Comparison of ENCODE assay signal across 1 cellular context in genomic region chr3:60216462-60216861, GRCh38.
TF ChIP-seq lines count a peak whose summit lies in the region.

No MANE protein-coding gene starts in this region.

TF ChIP-seq in K562, 482 proteins besides CTCF, POLR2A, EP300 and RAD21 (continued from another document):
- TF ChIP-seq NR2C1 (IDR thresholded peaks at IDR 0.05): no peak
- no peak for TF ChIP-seq NR2C1 (tag; IDR thresholded peaks at IDR 0.05)
- TF ChIP-seq MYC (IDR thresholded peaks at IDR 0.05; ENCODE audit: low read depth, low read length): no peak
- no peak for TF ChIP-seq MYC (CRISPR knock-in tag; IDR thresholded peaks at IDR 0.05; ENCODE audit: borderline replicate concordance, low read depth)
- no peak for TF ChIP-seq ZBTB40 (IDR thresholded peaks at IDR 0.05)
- no peak for TF ChIP-seq ZBTB40 (CRISPR knock-in tag; IDR thresholded peaks at IDR 0.05)
- TF ChIP-seq MAX (CRISPR knock-in tag; IDR thresholded peaks at IDR 0.05): no peak
- TF ChIP-seq DLX4 (CRISPR knock-in tag; IDR thresholded peaks at IDR 0.05): no peak
- no peak for TF ChIP-seq ZKSCAN1 (IDR thresholded peaks at IDR 0.05; ENCODE audit: low read depth, low read length)
- no peak for TF ChIP-seq ZNF639 (CRISPR knock-in tag; conservative IDR thresholded peaks at IDR 0.05 in 1 of 2, IDR thresholded peaks at IDR 0.05 in 1 of 2)
- no peak for TF ChIP-seq SIN3A (IDR thresholded peaks at IDR 0.05; ENCODE audit: borderline replicate concordance in 2 of 2, control insufficient read depth in 1 of 2, low read depth in 2 of 2, low read length in 2 of 2)
- no peak for TF ChIP-seq HOMEZ (CRISPR knock-in tag; IDR thresholded peaks at IDR 0.05)
- no peak for TF ChIP-seq ATF4 (CRISPR knock-in tag; IDR thresholded peaks at IDR 0.05)
- peak; percentile 43 for TF ChIP-seq TCF3 (CRISPR knock-in tag; IDR thresholded peaks at IDR 0.05)
- TF ChIP-seq ZNF3 (CRISPR knock-in tag; IDR thresholded peaks at IDR 0.05): no peak
- TF ChIP-seq HMBOX1 (IDR thresholded peaks at IDR 0.05): peak; percentile 83
- peak; percentile 39; the same call in 1 of the 2 replicates for TF ChIP-seq CBFA2T3 (IDR thresholded peaks at IDR 0.05)
- TF ChIP-seq E2F5 (CRISPR knock-in tag; IDR thresholded peaks at IDR 0.05): no peak
